Comparison of ENCODE assay signal across 30 cellular contexts in the genomic region with DNA sequence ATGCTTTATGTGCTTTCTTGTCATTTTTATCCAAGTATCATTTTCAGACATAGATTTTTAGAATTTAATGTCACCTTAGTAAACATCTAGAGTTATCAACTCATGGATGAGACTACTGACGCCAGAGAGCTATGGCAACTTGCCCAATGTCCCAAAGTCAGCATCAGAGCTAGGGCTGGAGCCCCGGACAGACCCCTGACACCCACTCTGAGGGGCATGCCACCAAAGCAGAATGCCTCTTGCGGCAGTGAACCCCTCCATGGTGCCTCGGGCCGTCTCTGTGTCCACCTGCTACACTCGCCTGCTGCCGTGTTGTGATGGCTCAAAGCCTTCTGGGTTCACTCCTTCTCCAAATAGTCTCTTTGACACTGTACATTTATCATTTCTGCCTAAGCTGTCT. TPM values are rescaled to one million over a fixed set of nuclear protein-coding genes. Genes with fewer than 3 reads are reported as not detected.
"Had no signal": no experiment of that assay in that cellular context is flagged by ENCODE, and none has a peak within 500 bp of the region (broad histone marks: within the 10 kb centered on the region; RNA-seq: fewer than 3 reads in every experiment).

No MANE protein-coding gene starts in this region.

- DNase-seq: activated B cell treated with CpG ODN at 0.5 μM for 24 hours; activated CD4-positive, alpha-beta T cell treated with anti-CD3 and anti-CD28 coated beads for 48 hours; activated CD4-positive, alpha-beta T cell treated with anti-CD3 and anti-CD28 coated beads, Interleukin-2, amount 50 U/mL, for 1 hour; activated CD4-positive, alpha-beta T cell treated with anti-CD3 and anti-CD28 coated beads, Interleukin-2, amount 50 U/mL, for 48 hours; activated CD8-positive, alpha-beta memory T cell treated with anti-CD3 and anti-CD28 coated beads for 24 hours; activated CD8-positive, alpha-beta T cell treated with anti-CD3 and anti-CD28 coated beads for 36 hours; activated effector memory CD4-positive, alpha-beta T cell treated with Interleukin-2 at 50 U/mL for 16 hours; activated gamma-delta T cell treated with Interleukin-2 at 50 U/mL for 16 hours; activated naive CD4-positive, alpha-beta T cell treated with anti-CD3 and anti-CD28 coated beads, Interleukin-2, amount 50 U/mL, for 16 hours; activated naive CD4-positive, alpha-beta T cell treated with Interleukin-2 at 50 U/mL for 16 hours; activated T-cell treated with anti-CD3 and anti-CD28 coated beads, Interleukin-2, amount 50 U/mL, for 4 hours; amniotic stem cell; anterior cingulate cortex; brain microvascular endothelial cell; cortex of kidney; dermis blood vessel endothelial cell; effector CD4-positive, alpha-beta T cell; effector memory CD8-positive, alpha-beta T cell; esophagus squamous epithelium; foreskin melanocyte; T-helper 1 cell; T-helper 17 cell; T1000; WERI-Rb-1 had no signal

- H3K27ac ChIP-seq: brain microvascular endothelial cell, epithelial cell of prostate, esophagus squamous epithelium, gastroesophageal sphincter, WERI-Rb-1 had no signal

- H3K36me3 ChIP-seq: brain microvascular endothelial cell, esophagus squamous epithelium, gastroesophageal sphincter, WERI-Rb-1 had no signal

- ATAC-seq: activated CD4-positive, CD25-positive, alpha-beta regulatory T cell treated with anti-CD3 and anti-CD28 coated beads, Interleukin-2, amount 50 U/mL, for 24 hours; activated CD8-positive, alpha-beta T cell treated with anti-CD3 and anti-CD28 coated beads for 36 hours; activated T-cell treated with anti-CD3 and anti-CD28 coated beads, Interleukin-2, amount 50 U/mL, for 4 hours; activated T-helper 17 cell treated with anti-CD3 and anti-CD28 coated beads, Interleukin-2, amount 50 U/mL, for 72 hours; effector memory CD8-positive, alpha-beta T cell; gastroesophageal sphincter; T-helper 17 cell had no signal

- H3K9me3 ChIP-seq: esophagus squamous epithelium, gastroesophageal sphincter had no signal

- H3K4me3 ChIP-seq: esophagus squamous epithelium, gastroesophageal sphincter had no signal

- H3K27me3 ChIP-seq: brain microvascular endothelial cell had no signal

RNA-seq across cellular contexts. Expression of a gene that starts 5.4 kb away (rescaled TPM):
- total RNA-seq: activated B cell treated with CpG ODN at 0.5 μM for 24 hours; activated CD8-positive, alpha-beta T cell treated with anti-CD3 and anti-CD28 coated beads for 36 hours; activated T-cell treated with anti-CD3 and anti-CD28 coated beads, Interleukin-2, amount 50 U/mL, for 4 hours; activated T-helper 17 cell treated with anti-CD3 and anti-CD28 coated beads, Interleukin-2, amount 50 U/mL, for 72 hours; cardiac septum; dermis blood vessel endothelial cell; endothelial cell of umbilical vein; esophagus squamous epithelium; T-helper 17 cell had no signal
- polyA plus RNA-seq: endothelial cell of umbilical vein had no signal
